In the genomic region with DNA sequence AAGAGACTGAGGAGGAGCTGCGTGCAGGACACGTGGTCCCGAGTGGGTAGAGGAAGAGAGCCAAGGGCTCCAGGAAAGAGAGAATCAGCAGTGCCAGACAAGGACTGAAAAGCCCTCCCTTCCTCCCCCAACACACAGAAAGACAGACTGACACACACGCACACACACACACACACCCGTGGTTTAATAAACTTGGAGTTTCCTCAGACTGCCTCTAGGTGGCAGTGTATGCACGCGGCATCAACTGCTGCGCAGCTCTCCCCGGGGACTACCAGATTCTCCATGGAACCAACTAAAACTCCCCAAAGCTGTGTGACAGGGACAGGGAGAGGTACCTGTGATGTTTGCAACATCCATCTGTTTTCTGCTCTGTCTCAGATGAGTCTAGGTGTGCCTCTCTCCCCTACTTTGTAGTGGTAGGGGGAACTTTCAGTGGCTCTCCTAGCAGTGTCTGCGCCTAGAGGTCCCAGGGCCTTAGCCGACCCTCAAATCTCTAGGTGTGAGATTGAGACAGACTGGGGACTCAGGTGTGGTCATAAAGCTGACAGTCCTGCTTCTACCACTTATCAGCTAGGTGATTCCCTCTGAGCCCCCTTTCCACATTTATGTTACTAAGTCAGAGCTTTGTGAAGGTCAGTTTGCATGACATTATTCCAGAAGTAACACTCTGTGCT, we compare ENCODE assay signal across 8 cellular contexts. TPM values are rescaled to one million over a fixed set of nuclear protein-coding genes. Genes with fewer than 3 reads are reported as not detected.
A peak's percentile ranks its signal among the peaks of the same experiment; 100 is the strongest.
DNase-seq lines count a peak whose midpoint lies in the region; ATAC-seq and TF ChIP-seq lines count a peak whose summit lies in the region.

No MANE protein-coding gene starts in this region.

- peaks cover 24% of the 10 kb centered on the region for H3K4me1 Mint-ChIP-seq in stimulated activated memory B cell treated with anti-CD40 and anti-IgM and Interleukin-4, amounts not matched to agents 10 μg/mL and 1 μg/mL and 100 μg/mL, for 72 hours

- H3K27ac Mint-ChIP-seq in stimulated activated memory B cell treated with anti-CD40 and anti-IgM and Interleukin-4, amounts not matched to agents 10 μg/mL and 1 μg/mL and 100 μg/mL, for 72 hours = peak overlapping the region; percentile 57

- no peak overlapping the region for H3K4me3 Mint-ChIP-seq in stimulated activated memory B cell treated with anti-CD40 and anti-IgM and Interleukin-4, amounts not matched to agents 10 μg/mL and 1 μg/mL and 100 μg/mL, for 72 hours

- no peaks in the 10 kb centered on the region for H3K36me3 Mint-ChIP-seq in stimulated activated memory B cell treated with anti-CD40 and anti-IgM and Interleukin-4, amounts not matched to agents 10 μg/mL and 1 μg/mL and 100 μg/mL, for 72 hours

- H3K36me3 ChIP-seq in lower lobe of right lung = no peaks in the 10 kb centered on the region

- intact Hi-C loops in lower lobe of right lung (cut with DNase I) = loop anchor here (10.0 kb wide), 1 partner anchor 60 kb away; no protein-coding TSS in a partner anchor

- TF ChIP-seq CTCF in GM13977 (IDR thresholded peaks at IDR 0.05; ENCODE audit: extremely low read depth, insufficient read depth, missing control alignments) (peak; percentile 77), coronary artery (IDR thresholded peaks at IDR 0.05) (peak; percentile 64), lower lobe of right lung (IDR thresholded peaks at IDR 0.05) (peak; percentile 79)

- no peaks in the 10 kb centered on the region for H3K9me3 Mint-ChIP-seq in stimulated activated memory B cell treated with anti-CD40 and anti-IgM and Interleukin-4, amounts not matched to agents 10 μg/mL and 1 μg/mL and 100 μg/mL, for 72 hours

- peak; percentile 77 for DNase-seq in ACHN
- DNase-seq in GM13977 (ENCODE audit: low spot score) = peak; percentile 69
- peak; percentile 16 for DNase-seq in NCI-H1092 treated with DMSO at 0.1 percent for 48 hours (lab: John Stamatoyannopoulos, UW)
- DNase-seq in activated CD4-positive, CD25-positive, alpha-beta regulatory T cell (lab: John Stamatoyannopoulos, UW) = peak; percentile 30 to 48 (median 42)
- DNase-seq in coronary artery (ENCODE audit: low spot score) = no peak
- DNase-seq in lower lobe of right lung = peak; percentile 77

- H3K9me3 ChIP-seq in lower lobe of right lung = no peaks in the 10 kb centered on the region

- H3K27me3 Mint-ChIP-seq in stimulated activated memory B cell treated with anti-CD40 and anti-IgM and Interleukin-4, amounts not matched to agents 10 μg/mL and 1 μg/mL and 100 μg/mL, for 72 hours = no peaks in the 10 kb centered on the region

- H3K4me1 ChIP-seq in lower lobe of right lung = peaks cover 55% of the 10 kb centered on the region

- ATAC-seq in HG02763 (IDR thresholded peaks at IDR 0.05; ENCODE audit: unreplicated experiment) (peak; percentile 63), lower lobe of right lung (peak; percentile 88 to 93)
- ATAC-seq in stimulated activated memory B cell treated with anti-CD40 and anti-IgM and Interleukin-4, amounts not matched to agents 10 μg/mL and 1 μg/mL and 100 μg/mL, for 72 hours = peak; percentile 66

- H3K4me3 ChIP-seq in coronary artery (no peak overlapping the region), lower lobe of right lung (no peak overlapping the region)

- in situ Hi-C loops in ACHN (cut with HindIII; ENCODE audit: low pct_ligation_motif_present, low pct_unique_long_range_greater_than_20kb, low sequenced_read_pairs) (no loop called here), GM13977 (cut with MboI; ENCODE audit: low pct_unique_long_range_greater_than_20kb, low sequenced_read_pairs, unreplicated experiment) (loop anchor here (5.0 kb wide), 1 partner anchor 58 kb away; no protein-coding TSS in a partner anchor)

- H3K27me3 ChIP-seq in lower lobe of right lung (ENCODE audit: low read depth) = no peaks in the 10 kb centered on the region

- H3K27ac ChIP-seq in coronary artery = no peak overlapping the region
- H3K27ac ChIP-seq in lower lobe of right lung = peak overlapping the region; percentile 22

RNA-seq across cellular contexts. Expression of a gene that starts 9.3 kb away (rescaled TPM):
- 169 TPM for total RNA-seq in lower lobe of right lung

RNA-seq across cellular contexts. Expression of a gene that starts 36.4 kb away (rescaled TPM):
- 33.3 TPM for total RNA-seq in lower lobe of right lung
